Comparison of ENCODE assay signal across 26 cellular contexts in the genomic region with DNA sequence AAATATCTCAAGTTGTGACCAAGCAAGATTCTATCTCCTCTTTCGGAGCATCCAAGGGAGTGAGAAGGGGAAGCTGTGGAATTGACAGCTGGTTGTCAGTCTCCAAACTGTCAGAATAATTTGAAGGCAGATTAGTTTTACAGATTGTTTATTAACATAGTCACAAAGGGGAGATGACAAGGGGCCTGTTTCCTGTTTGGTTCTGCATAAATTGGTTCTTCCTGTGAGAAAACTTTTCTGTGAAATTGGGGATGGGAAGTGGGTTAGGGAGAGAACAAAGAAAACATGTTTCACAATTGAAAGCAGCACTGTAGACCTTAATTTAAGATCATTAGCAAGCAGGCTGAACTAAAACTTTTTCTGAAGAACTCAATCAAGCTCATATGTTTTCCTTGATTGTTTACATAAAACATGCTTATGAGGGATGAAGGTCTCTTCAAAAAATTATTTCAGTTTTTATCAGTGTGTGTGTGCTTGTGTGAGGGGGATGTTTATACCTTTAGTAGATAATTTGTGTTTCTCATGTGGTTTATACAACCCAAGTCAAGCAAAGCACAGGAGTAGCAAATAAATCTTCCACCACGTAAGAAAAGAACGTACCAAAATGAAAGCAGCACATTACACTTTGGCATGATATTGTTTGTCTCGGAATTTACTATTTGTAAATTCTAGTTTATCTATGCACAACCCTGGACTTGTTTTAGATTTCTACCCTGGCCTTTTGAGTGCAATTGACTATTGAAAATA.
DNase-seq lines count a peak whose midpoint lies in the region; ATAC-seq and TF ChIP-seq lines count a peak whose summit lies in the region.
"Had no signal": no experiment of that assay in that cellular context is flagged by ENCODE, and none has a peak within 500 bp of the region (broad histone marks: within the 10 kb centered on the region; RNA-seq: fewer than 3 reads in every experiment).

No MANE protein-coding gene starts in this region.

- no peaks in the 10 kb centered on the region for H3K36me3 ChIP-seq in mesodermal cell (ENCODE audit: control insufficient read depth, insufficient read depth, low read length)
- H3K36me3 ChIP-seq in smooth muscle cell (ENCODE audit: low read depth) = no peaks in the 10 kb centered on the region
- H3K36me3 ChIP-seq in upper lobe of left lung = no peaks in the 10 kb centered on the region
- H3K36me3 ChIP-seq: heart right ventricle, prostate gland, SJSA1, transverse colon had no signal

- no peaks in the 10 kb centered on the region for H3K36me3 Mint-ChIP-seq in activated CD4-positive, alpha-beta memory T cell treated with anti-CD3 and anti-CD28 coated beads, Interleukin-2, amount 10 ng/mL, durations not matched to agents 7 days and 5 days (ENCODE audit: low read depth)
- H3K36me3 Mint-ChIP-seq in activated CD4-positive, alpha-beta memory T cell treated with anti-CD3 and anti-CD28 coated beads for 36 hours = peaks cover 2% of the 10 kb centered on the region
- H3K36me3 Mint-ChIP-seq in T-helper 1 cell treated with Interleukin-12 subunit alpha and Interleukin-12 subunit beta and Interleukin-4 antibody, amounts not matched to agents 30 μg/mL and 1 μg/mL, for 36 hours (ENCODE audit: low read depth) = no peaks in the 10 kb centered on the region
- H3K36me3 Mint-ChIP-seq: naive B cell had no signal

- peak overlapping the region; percentile 72 for H3K27ac Mint-ChIP-seq in activated CD4-positive, alpha-beta memory T cell treated with anti-CD3 and anti-CD28 coated beads, Interleukin-2, amount 10 ng/mL, durations not matched to agents 7 days and 5 days
- no peak overlapping the region for H3K27ac Mint-ChIP-seq in activated CD4-positive, alpha-beta memory T cell treated with anti-CD3 and anti-CD28 coated beads for 36 hours
- H3K27ac Mint-ChIP-seq in T-helper 1 cell treated with Interleukin-12 subunit alpha and Interleukin-12 subunit beta and Interleukin-4 antibody, amounts not matched to agents 30 μg/mL and 1 μg/mL, for 36 hours = peak overlapping the region; percentile 54
- H3K27ac Mint-ChIP-seq: activated CD4-positive, alpha-beta T cell treated with anti-CD3 and anti-CD28 coated beads for 36 hours; activated naive CD8-positive, alpha-beta T cell treated with anti-CD3 and anti-CD28 coated beads, Interleukin-2, amount 50 U/mL, for 24 hours; activated T-helper 17 cell treated with anti-CD3 and anti-CD28 coated beads, Interleukin-2, amount 50 U/mL, for 72 hours; naive B cell had no signal

- TF ChIP-seq CTCF in smooth muscle cell (IDR thresholded peaks at IDR 0.05; ENCODE audit: borderline replicate concordance, insufficient read depth, poor library complexity, severe bottlenecking) (no peak), upper lobe of left lung (IDR thresholded peaks at IDR 0.05) (no peak)

- H3K9ac ChIP-seq in smooth muscle cell (ENCODE audit: low read depth) = no peak overlapping the region

- H3F3A ChIP-seq in smooth muscle cell (ENCODE audit: low read depth) = peaks cover 2% of the 10 kb centered on the region

- H2AFZ ChIP-seq in smooth muscle cell (ENCODE audit: low read depth) = peak overlapping the region; percentile 59

- 94% methylated on average over 2 of the region's 4 CpGs; no CpG with 5 or more reads in 1 of the 2 experiments for WGBS in mesodermal cell (ENCODE audit: insufficient coverage in 2 of 2), 2 experiments
- WGBS in smooth muscle cell (ENCODE audit: low lambda C conversion rate) = 56% methylated on average over 4 of the region's 4 CpGs
- 32 to 42% methylated on average over 4 of the region's 4 CpGs for WGBS in upper lobe of left lung, 2 donors

- DNase-seq in activated CD4-positive, alpha-beta memory T cell treated with anti-CD3 and anti-CD28 coated beads, Interleukin-2, amount 10 ng/mL, durations not matched to agents 7 days and 5 days = no peak
- no peak for DNase-seq in activated CD4-positive, alpha-beta memory T cell treated with anti-CD3 and anti-CD28 coated beads for 36 hours
- no peak for DNase-seq in smooth muscle cell (lab: John Stamatoyannopoulos, UW; ENCODE audit: unreplicated experiment)
- no peak for DNase-seq in head of caudate nucleus
- DNase-seq in upper lobe of left lung = no peak
- DNase-seq: activated CD4-positive, alpha-beta T cell treated with anti-CD3 and anti-CD28 coated beads for 36 hours; activated CD8-positive, alpha-beta memory T cell treated with anti-CD3 and anti-CD28 coated beads, Interleukin-2, amount 50 U/mL, for 4 hours; activated naive CD8-positive, alpha-beta T cell treated with anti-CD3 and anti-CD28 coated beads, Interleukin-2, amount 50 U/mL, for 24 hours; dorsolateral prefrontal cortex; H7; heart right ventricle; left colon; mesenchymal stem cell; naive B cell; NCI-H1092 treated with DMSO at 0.1 percent for 48 hours; NCI-H187 treated with DMSO at 0.1 percent for 48 hours; NCI-H69; transverse colon had no signal

- H3K4me3 ChIP-seq in mesodermal cell (ENCODE audit: extremely low read depth, insufficient read depth, low read length, poor library complexity, severe bottlenecking) (no peak overlapping the region), smooth muscle cell (no peak overlapping the region), upper lobe of left lung (no peak overlapping the region)
- H3K4me3 ChIP-seq: dorsolateral prefrontal cortex, heart right ventricle, prostate gland, SJSA1, transverse colon had no signal

- no peak for TF ChIP-seq EP300 in upper lobe of left lung (IDR thresholded peaks at IDR 0.05)

- peaks cover 6% of the 10 kb centered on the region for H3K9me3 Mint-ChIP-seq in activated CD4-positive, alpha-beta memory T cell treated with anti-CD3 and anti-CD28 coated beads, Interleukin-2, amount 10 ng/mL, durations not matched to agents 7 days and 5 days
- peaks cover 18% of the 10 kb centered on the region for H3K9me3 Mint-ChIP-seq in activated CD4-positive, alpha-beta memory T cell treated with anti-CD3 and anti-CD28 coated beads for 36 hours
- H3K9me3 Mint-ChIP-seq in T-helper 1 cell treated with Interleukin-12 subunit alpha and Interleukin-12 subunit beta and Interleukin-4 antibody, amounts not matched to agents 30 μg/mL and 1 μg/mL, for 36 hours = no peaks in the 10 kb centered on the region
- H3K9me3 Mint-ChIP-seq: activated naive CD8-positive, alpha-beta T cell treated with anti-CD3 and anti-CD28 coated beads, Interleukin-2, amount 50 U/mL, for 24 hours had no signal

- peaks cover 5% of the 10 kb centered on the region for H3K4me1 Mint-ChIP-seq in activated CD4-positive, alpha-beta memory T cell treated with anti-CD3 and anti-CD28 coated beads, Interleukin-2, amount 10 ng/mL, durations not matched to agents 7 days and 5 days
- H3K4me1 Mint-ChIP-seq in activated CD4-positive, alpha-beta memory T cell treated with anti-CD3 and anti-CD28 coated beads for 36 hours (ENCODE audit: low read depth) = no peaks in the 10 kb centered on the region
- peaks cover 13% of the 10 kb centered on the region for H3K4me1 Mint-ChIP-seq in T-helper 1 cell treated with Interleukin-12 subunit alpha and Interleukin-12 subunit beta and Interleukin-4 antibody, amounts not matched to agents 30 μg/mL and 1 μg/mL, for 36 hours (ENCODE audit: low read depth)
- H3K4me1 Mint-ChIP-seq: activated T-helper 17 cell treated with anti-CD3 and anti-CD28 coated beads, Interleukin-2, amount 50 U/mL, for 72 hours; naive B cell had no signal

- no peak for ATAC-seq in upper lobe of left lung (ENCODE audit: low FRiP score in 2 of 2)
- no peak for ATAC-seq in HG02759 (IDR thresholded peaks at IDR 0.05; ENCODE audit: unreplicated experiment)
- ATAC-seq: activated CD4-positive, alpha-beta T cell treated with anti-CD3 and anti-CD28 coated beads for 36 hours; activated naive CD8-positive, alpha-beta T cell treated with anti-CD3 and anti-CD28 coated beads, Interleukin-2, amount 50 U/mL, for 24 hours; activated T-helper 17 cell treated with anti-CD3 and anti-CD28 coated beads, Interleukin-2, amount 50 U/mL, for 72 hours; heart right ventricle; HepG2; left colon had no signal

- H3K9me3 ChIP-seq in mesodermal cell (ENCODE audit: control insufficient read depth, low read length) (no peaks in the 10 kb centered on the region), smooth muscle cell (replicated peaks; ENCODE audit: low read depth) (no peaks in the 10 kb centered on the region), upper lobe of left lung (no peaks in the 10 kb centered on the region)
- H3K9me3 ChIP-seq: prostate gland, SJSA1, transverse colon had no signal

- TF ChIP-seq POLR2A in upper lobe of left lung (IDR thresholded peaks at IDR 0.05) = no peak

- H3K27me3 ChIP-seq in smooth muscle cell (ENCODE audit: low read depth) (no peaks in the 10 kb centered on the region), upper lobe of left lung (no peaks in the 10 kb centered on the region)
- H3K27me3 ChIP-seq: dorsolateral prefrontal cortex, heart right ventricle, SJSA1, transverse colon had no signal

- no peaks in the 10 kb centered on the region for H3K27me3 Mint-ChIP-seq in activated CD4-positive, alpha-beta memory T cell treated with anti-CD3 and anti-CD28 coated beads, Interleukin-2, amount 10 ng/mL, durations not matched to agents 7 days and 5 days
- H3K27me3 Mint-ChIP-seq in activated CD4-positive, alpha-beta memory T cell treated with anti-CD3 and anti-CD28 coated beads for 36 hours = no peaks in the 10 kb centered on the region
- H3K27me3 Mint-ChIP-seq in T-helper 1 cell treated with Interleukin-12 subunit alpha and Interleukin-12 subunit beta and Interleukin-4 antibody, amounts not matched to agents 30 μg/mL and 1 μg/mL, for 36 hours (ENCODE audit: low read depth) = no peaks in the 10 kb centered on the region
- H3K27me3 Mint-ChIP-seq: activated CD4-positive, alpha-beta T cell treated with anti-CD3 and anti-CD28 coated beads for 36 hours; activated naive CD8-positive, alpha-beta T cell treated with anti-CD3 and anti-CD28 coated beads, Interleukin-2, amount 50 U/mL, for 24 hours; activated T-helper 17 cell treated with anti-CD3 and anti-CD28 coated beads, Interleukin-2, amount 50 U/mL, for 72 hours; naive B cell had no signal

- H3K4me3 Mint-ChIP-seq in activated CD4-positive, alpha-beta memory T cell treated with anti-CD3 and anti-CD28 coated beads, Interleukin-2, amount 10 ng/mL, durations not matched to agents 7 days and 5 days = no peak overlapping the region
- no peak overlapping the region for H3K4me3 Mint-ChIP-seq in activated CD4-positive, alpha-beta memory T cell treated with anti-CD3 and anti-CD28 coated beads for 36 hours
- H3K4me3 Mint-ChIP-seq in T-helper 1 cell treated with Interleukin-12 subunit alpha and Interleukin-12 subunit beta and Interleukin-4 antibody, amounts not matched to agents 30 μg/mL and 1 μg/mL, for 36 hours = peak overlapping the region; percentile 38
- H3K4me3 Mint-ChIP-seq: activated CD4-positive, alpha-beta T cell treated with anti-CD3 and anti-CD28 coated beads for 36 hours; activated naive CD8-positive, alpha-beta T cell treated with anti-CD3 and anti-CD28 coated beads, Interleukin-2, amount 50 U/mL, for 24 hours; activated T-helper 17 cell treated with anti-CD3 and anti-CD28 coated beads, Interleukin-2, amount 50 U/mL, for 72 hours; naive B cell had no signal

- peak overlapping the region; percentile 43 for H3K27ac ChIP-seq in mesodermal cell (ENCODE audit: low read depth, low read length, severe bottlenecking)
- H3K27ac ChIP-seq in smooth muscle cell (ENCODE audit: low read depth) = no peak overlapping the region
- H3K27ac ChIP-seq in upper lobe of left lung = no peak overlapping the region
- H3K27ac ChIP-seq: dorsolateral prefrontal cortex, epithelial cell of prostate, heart right ventricle, prostate gland, SJSA1, transverse colon had no signal

- no peaks in the 10 kb centered on the region for H3K79me2 ChIP-seq in smooth muscle cell (ENCODE audit: low read depth)

- intact Hi-C loops in activated CD4-positive, alpha-beta memory T cell treated with anti-CD3 and anti-CD28 coated beads for 36 hours (cut with micrococcal nuclease) = no loop called here
- intact Hi-C loops in head of caudate nucleus (cut with DNase I) = no loop called here

- H3K4me1 ChIP-seq in mesodermal cell (ENCODE audit: control insufficient read depth, insufficient read depth, low read length, poor library complexity, severe bottlenecking) = no peaks in the 10 kb centered on the region
- no peaks in the 10 kb centered on the region for H3K4me1 ChIP-seq in smooth muscle cell (ENCODE audit: low read depth)
- H3K4me1 ChIP-seq in upper lobe of left lung = no peaks in the 10 kb centered on the region
- H3K4me1 ChIP-seq: heart right ventricle, prostate gland, SJSA1, transverse colon had no signal

- no peak overlapping the region for H3K4me2 ChIP-seq in smooth muscle cell

- CTCF ChIA-PET in activated CD4-positive, alpha-beta memory T cell treated with anti-CD3 and anti-CD28 coated beads, Interleukin-2, amount 10 ng/mL, durations not matched to agents 7 days and 5 days (lab: Charles Lee) = no interaction called here
- CTCF ChIA-PET in activated CD4-positive, alpha-beta memory T cell treated with anti-CD3 and anti-CD28 coated beads for 36 hours (lab: Charles Lee) = no interaction called here

- H4K20me1 ChIP-seq in smooth muscle cell (ENCODE audit: low read depth) = no peaks in the 10 kb centered on the region

- POLR2A ChIA-PET in activated CD4-positive, alpha-beta memory T cell treated with anti-CD3 and anti-CD28 coated beads, Interleukin-2, amount 10 ng/mL, durations not matched to agents 7 days and 5 days (lab: Charles Lee) = no interaction called here
- POLR2A ChIA-PET in activated CD4-positive, alpha-beta memory T cell treated with anti-CD3 and anti-CD28 coated beads for 36 hours (lab: Charles Lee) = no interaction called here
